In the genomic region with DNA sequence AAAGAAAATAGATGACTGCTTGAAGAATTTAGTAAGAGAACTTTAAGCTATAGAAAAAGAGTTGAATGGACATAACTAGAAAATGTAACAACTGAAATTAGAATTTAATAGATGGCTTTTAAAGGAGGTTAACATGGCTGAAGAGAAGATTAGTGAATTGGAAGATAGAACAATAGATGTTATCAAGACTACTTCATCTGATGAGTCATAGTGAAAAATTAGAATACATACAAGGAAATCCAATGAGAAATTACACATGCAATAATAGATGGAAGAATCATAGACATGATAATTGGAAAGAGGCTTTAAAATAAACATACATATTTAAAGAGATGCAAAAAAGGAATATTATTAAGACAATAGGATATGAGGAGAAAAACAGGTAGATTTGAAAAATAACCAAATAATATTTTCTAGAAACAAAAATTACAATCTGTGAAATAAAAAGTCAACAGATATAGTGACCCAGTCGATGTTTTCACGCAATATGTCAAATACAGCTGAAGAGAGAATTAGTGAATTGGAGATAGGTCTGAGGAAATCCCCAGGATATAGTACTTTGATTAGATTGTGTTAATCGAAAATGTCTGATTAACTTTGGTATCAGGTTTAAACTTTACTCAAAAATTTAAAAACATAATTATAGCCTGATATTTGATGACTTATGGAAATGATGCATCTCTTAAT, we compare ENCODE assay signal across 15 cellular contexts. TPM values are rescaled to one million over a fixed set of nuclear protein-coding genes. Genes with fewer than 3 reads are reported as not detected.
"Had no signal": no experiment of that assay in that cellular context is flagged by ENCODE, and none has a peak within 500 bp of the region (broad histone marks: within the 10 kb centered on the region; RNA-seq: fewer than 3 reads in every experiment).

No MANE protein-coding gene starts in this region.

- H3K4me3 ChIP-seq: ascending aorta, dorsolateral prefrontal cortex, esophagus muscularis mucosa, smooth muscle cell had no signal

- H3K27me3 ChIP-seq: ascending aorta, dorsolateral prefrontal cortex, esophagus muscularis mucosa had no signal

- ATAC-seq: right cardiac atrium had no signal

- DNase-seq: activated naive CD4-positive, alpha-beta T cell treated with anti-CD3 and anti-CD28 coated beads for 36 hours; activated T-cell treated with anti-CD3 and anti-CD28 coated beads for 4 hours; dorsolateral prefrontal cortex; foreskin melanocyte; head of caudate nucleus; nephron progenitor cell; occipital lobe; right cardiac atrium; stimulated activated CD4-positive, alpha-beta T cell treated with anti-CD3 and anti-CD28 coated beads, Interleukin-4, amount 100 ng/mL, for 4 hours; stimulated activated CD8-positive, alpha-beta memory T cell treated with anti-CD3 and anti-CD28 coated beads, Interleukin-4, amount 100 ng/mL, for 48 hours; stimulated activated naive CD4-positive, alpha-beta T cell treated with Interleukin-2 at 50 U/mL for 16 hours; substantia nigra had no signal

- H3K4me1 ChIP-seq: ascending aorta, esophagus muscularis mucosa had no signal

- H3K27ac ChIP-seq: ascending aorta, dorsolateral prefrontal cortex, esophagus muscularis mucosa had no signal

RNA-seq across cellular contexts. Expression of a gene that starts 28.2 kb away (rescaled TPM):
- total RNA-seq: smooth muscle cell had no signal
- polyA plus RNA-seq: smooth muscle cell had no signal

RNA-seq across cellular contexts. Expression of a gene that starts 46.6 kb away (rescaled TPM):
- total RNA-seq: activated naive CD4-positive, alpha-beta T cell treated with anti-CD3 and anti-CD28 coated beads for 36 hours; ascending aorta; esophagus muscularis mucosa; occipital lobe; right cardiac atrium had no signal
- polyA plus RNA-seq: right cardiac atrium, smooth muscle cell had no signal
